8 cellular contexts compared by ENCODE assay signal in genomic region chr4:113760852-113761681, GRCh38. TPM values are rescaled to one million over a fixed set of nuclear protein-coding genes. Genes with fewer than 3 reads are reported as not detected.
DNase-seq lines count a peak whose midpoint lies in the region; ATAC-seq and TF ChIP-seq lines count a peak whose summit lies in the region.

No MANE protein-coding gene starts in this region.

- peak overlapping the region; percentile 92 for H3K27ac ChIP-seq in CD4-positive, alpha-beta memory T cell (ENCODE audit: low read depth, low read length)
- peak overlapping the region; percentile 98 for H3K27ac ChIP-seq in upper lobe of right lung

- H3K4me1 ChIP-seq in CD4-positive, alpha-beta memory T cell (ENCODE audit: insufficient read depth, low read length): peaks cover 40% of the 10 kb centered on the region
- peaks cover 15% of the 10 kb centered on the region for H3K4me1 ChIP-seq in upper lobe of right lung

- peak overlapping the region; percentile 73 to 87 for H3K4me3 ChIP-seq in CD4-positive, alpha-beta memory T cell (ENCODE audit: low read length in 2 of 2)
- peak overlapping the region; percentile 88 for H3K4me3 ChIP-seq in upper lobe of right lung

- CTCF ChIA-PET in CD4-positive, alpha-beta memory T cell (lab: Charles Lee; ENCODE audit: partially characterized antibody): interaction anchor here (1.4 to 3.2 kb wide), 4 partner anchors 78 to 213 kb away, joined by 4 to 24 read pairs (median 5); no protein-coding TSS in a partner anchor

- peak overlapping the region; percentile 93 to 98 (median 96) for H3K4me3 Mint-ChIP-seq in CD4-positive, alpha-beta memory T cell
- H3K4me3 Mint-ChIP-seq in activated naive CD8-positive, alpha-beta T cell treated with anti-CD3 and anti-CD28 coated beads for 36 hours: peak overlapping the region; percentile 96
- peak overlapping the region; percentile 95 for H3K4me3 Mint-ChIP-seq in osteocyte (ENCODE audit: unreplicated experiment)

- TF ChIP-seq CTCF in osteocyte (IDR thresholded peaks at IDR 0.05) (no peak), upper lobe of right lung (IDR thresholded peaks at IDR 0.05) (no peak)

- 0 out of 2 replicates have a peak, but pooled peaks have one; percentile 19 for TF ChIP-seq POLR2A in Raji (IDR thresholded peaks at IDR 0.05; ENCODE audit: insufficient read depth, low read depth, low read length)

- H3K4me1 Mint-ChIP-seq in CD4-positive, alpha-beta memory T cell: peaks cover 25 to 60% (median 27%) of the 10 kb centered on the region in 4 donors
- H3K4me1 Mint-ChIP-seq in activated naive CD8-positive, alpha-beta T cell treated with anti-CD3 and anti-CD28 coated beads for 36 hours: peaks cover 42% of the 10 kb centered on the region
- H3K4me1 Mint-ChIP-seq in osteocyte (ENCODE audit: unreplicated experiment): peaks cover 39% of the 10 kb centered on the region

- H3K27me3 ChIP-seq in CD4-positive, alpha-beta memory T cell (ENCODE audit: insufficient read depth, low read length): no peaks in the 10 kb centered on the region
- no peaks in the 10 kb centered on the region for H3K27me3 ChIP-seq in upper lobe of right lung

- ATAC-seq in GM19328 (IDR thresholded peaks at IDR 0.05; ENCODE audit: unreplicated experiment) (peak; percentile 17), HG03442 (IDR thresholded peaks at IDR 0.05; ENCODE audit: unreplicated experiment) (peak; percentile 21), Right ventricle myocardium inferior (peak; percentile 70), upper lobe of right lung (peak; percentile 80)

- peaks cover 9 to 25% of the 10 kb centered on the region in 2 donors for H3K36me3 Mint-ChIP-seq in CD4-positive, alpha-beta memory T cell
- peaks cover 31% of the 10 kb centered on the region for H3K36me3 Mint-ChIP-seq in activated naive CD8-positive, alpha-beta T cell treated with anti-CD3 and anti-CD28 coated beads for 36 hours
- H3K36me3 Mint-ChIP-seq in osteocyte (ENCODE audit: unreplicated experiment): peaks cover 2% of the 10 kb centered on the region

- H3K27ac Mint-ChIP-seq in CD4-positive, alpha-beta memory T cell: peak overlapping the region; percentile 91 to 100 (median 97)
- peak overlapping the region; percentile 97 for H3K27ac Mint-ChIP-seq in activated naive CD8-positive, alpha-beta T cell treated with anti-CD3 and anti-CD28 coated beads for 36 hours
- H3K27ac Mint-ChIP-seq in osteocyte (ENCODE audit: unreplicated experiment): peak overlapping the region; percentile 93

- POLR2A ChIA-PET in CD4-positive, alpha-beta memory T cell (lab: Charles Lee; ENCODE audit: partially characterized antibody): interaction anchor here (0.6 to 3.4 kb wide), 16 partner anchors 9 to 214 kb away, joined by 3 to 30 read pairs (median 4); no protein-coding TSS in a partner anchor

- H3K9me3 Mint-ChIP-seq in CD4-positive, alpha-beta memory T cell: peaks cover 0 to 9% (median 0%) of the 10 kb centered on the region in 8 donors
- no peaks in the 10 kb centered on the region for H3K9me3 Mint-ChIP-seq in activated naive CD8-positive, alpha-beta T cell treated with anti-CD3 and anti-CD28 coated beads for 36 hours
- no peaks in the 10 kb centered on the region for H3K9me3 Mint-ChIP-seq in osteocyte (ENCODE audit: unreplicated experiment)

- DNase-seq in CD4-positive, alpha-beta memory T cell: peak in 4 of 5 donors; percentile 22 to 62 (median 32)
- peak; percentile 53 for DNase-seq in activated naive CD8-positive, alpha-beta T cell treated with anti-CD3 and anti-CD28 coated beads for 36 hours
- DNase-seq in Right ventricle myocardium inferior (ENCODE audit: missing footprints) (peak; percentile 90), osteocyte (ENCODE audit: extremely low spot score, unreplicated experiment) (peak; percentile 87), upper lobe of right lung (peak; percentile 93)

- H3K9me3 ChIP-seq in CD4-positive, alpha-beta memory T cell (ENCODE audit: control insufficient read depth in 1 of 2, low read length in 2 of 2): no peaks in the 10 kb centered on the region
- no peaks in the 10 kb centered on the region for H3K9me3 ChIP-seq in upper lobe of right lung

- intact Hi-C loops in CD4-positive, alpha-beta memory T cell (cut with micrococcal nuclease): loop anchor here (1.0 to 10.0 kb wide), 6 partner anchors 48 to 1616 kb away; partner anchors contain the start of gene FAM241A
- intact Hi-C loops in Right ventricle myocardium inferior (cut with DNase I): loop anchor here (2.0 to 5.0 kb wide), 5 partner anchors 124 to 364 kb away; no protein-coding TSS in a partner anchor
- intact Hi-C loops in upper lobe of right lung (cut with DNase I): no loop called here

- no peaks in the 10 kb centered on the region for H3K27me3 Mint-ChIP-seq in CD4-positive, alpha-beta memory T cell
- no peaks in the 10 kb centered on the region for H3K27me3 Mint-ChIP-seq in activated naive CD8-positive, alpha-beta T cell treated with anti-CD3 and anti-CD28 coated beads for 36 hours
- H3K27me3 Mint-ChIP-seq in osteocyte (ENCODE audit: unreplicated experiment): no peaks in the 10 kb centered on the region

- no peaks in the 10 kb centered on the region for H3K36me3 ChIP-seq in CD4-positive, alpha-beta memory T cell (ENCODE audit: insufficient read depth, low read length)
- H3K36me3 ChIP-seq in upper lobe of right lung: peaks cover 5% of the 10 kb centered on the region

RNA-seq across cellular contexts. Expression of gene CAMK2D, which starts 0.5 kb away (rescaled TPM):
- 10 to 100 TPM; 32.1 to 36.4 TPM for total RNA-seq in CD4-positive, alpha-beta memory T cell
- 10 to 100 TPM; 15.5 to 15.8 TPM for polyA plus RNA-seq in CD4-positive, alpha-beta memory T cell
- total RNA-seq in activated naive CD8-positive, alpha-beta T cell treated with anti-CD3 and anti-CD28 coated beads for 36 hours: 10 to 100 TPM; 42.8 to 46.7 TPM
- total RNA-seq in Right ventricle myocardium inferior (214 TPM), osteocyte (84.3 and 86.6 TPM in 2 replicates), upper lobe of right lung (46.1 TPM)

Comparison
In these comparisons a context has a peak if more than half of its experiments do, and no peak if none do; other contexts are left out.
1. Peak in every context shown above with its lines: DNase-seq, ATAC-seq, H3K4me3 ChIP-seq and H3K27ac ChIP-seq.
2. DNase-seq: peak in every context shown above with its lines; median percentile 93 in upper lobe of right lung; 90 in Right ventricle myocardium inferior; 87 in osteocyte; 53 in activated naive CD8-positive, alpha-beta T cell treated with anti-CD3 and anti-CD28 coated beads for 36 hours; 32 in CD4-positive, alpha-beta memory T cell.
3. ATAC-seq: peak in every context shown above with its lines; median percentile 80 in upper lobe of right lung; 70 in Right ventricle myocardium inferior; 21 in HG03442; 17 in GM19328.